ENCODE assay signal across 8 cellular contexts in genomic region chr15:64162869-64163661, GRCh38. TPM values are rescaled to one million over a fixed set of nuclear protein-coding genes. Genes with fewer than 3 reads are reported as not detected.
DNase-seq lines count a peak whose midpoint lies in the region; ATAC-seq and TF ChIP-seq lines count a peak whose summit lies in the region.

TSS of gene PPIB (minus strand) at chr15:64163022. CDS start at chr15:64162986, 36 bp downstream.

- DNase-seq in Calu3 (peak; percentile 99), HUDEP-2 (lab: John Stamatoyannopoulos, UW; ENCODE audit: unreplicated experiment in 76 of 76) (peak in 75 of 76 experiments; percentile 60 to 98 (median 95)), NOMO-1 treated with dmso at 0.1 percent for 144 hours (lab: John Stamatoyannopoulos, UW; ENCODE audit: unreplicated experiment) (peak; percentile 95)
- DNase-seq in activated CD8-positive, alpha-beta memory T cell treated with anti-CD3 and anti-CD28 coated beads, Interleukin-2, amount 10 ng/mL, durations not matched to agents 7 days and 5 days: peak; percentile 98
- DNase-seq in stimulated activated CD8-positive, alpha-beta memory T cell treated with anti-CD3 and anti-CD28 coated beads, Interleukin-15, amount 100 ng/mL, for 4 hours (ENCODE audit: low read depth in 2 of 2): peak; percentile 94 to 98

- H3K27ac ChIP-seq in mesodermal cell (ENCODE audit: low read depth, low read length, severe bottlenecking): peak within 1 kb of the TSS; percentile 91

- H3K36me3 ChIP-seq in endocrine pancreas (ENCODE audit: control insufficient read depth, insufficient read depth, low read length) (peaks cover 13% of the 10 kb centered on the region), mesodermal cell (ENCODE audit: control insufficient read depth, insufficient read depth, low read length) (peaks cover 40% of the 10 kb centered on the region)

- intact Hi-C loops in Calu3 (cut with micrococcal nuclease; ENCODE audit: unreplicated experiment): no loop called here

- no peaks in the 10 kb centered on the region for H3K4me1 ChIP-seq in endocrine pancreas (ENCODE audit: control insufficient read depth, insufficient read depth, low read length)
- H3K4me1 ChIP-seq in mesodermal cell (ENCODE audit: control insufficient read depth, insufficient read depth, low read length, poor library complexity, severe bottlenecking): peaks cover 20% of the 10 kb centered on the region

- peaks cover 56% of the 10 kb centered on the region for H3K36me3 Mint-ChIP-seq in Calu3 (ENCODE audit: insufficient read depth, unreplicated experiment)
- peaks cover 29% of the 10 kb centered on the region for H3K36me3 Mint-ChIP-seq in activated CD8-positive, alpha-beta memory T cell treated with anti-CD3 and anti-CD28 coated beads, Interleukin-2, amount 10 ng/mL, durations not matched to agents 7 days and 5 days

- peak within 1 kb of the TSS; percentile 91 for H3K4me3 Mint-ChIP-seq in Calu3 (ENCODE audit: low read depth, unreplicated experiment)
- peak within 1 kb of the TSS; percentile 81 for H3K4me3 Mint-ChIP-seq in activated CD8-positive, alpha-beta memory T cell treated with anti-CD3 and anti-CD28 coated beads, Interleukin-2, amount 10 ng/mL, durations not matched to agents 7 days and 5 days

- H3K4me1 Mint-ChIP-seq in Calu3 (ENCODE audit: low read depth, unreplicated experiment): peaks cover 36% of the 10 kb centered on the region
- peaks cover 51% of the 10 kb centered on the region for H3K4me1 Mint-ChIP-seq in activated CD8-positive, alpha-beta memory T cell treated with anti-CD3 and anti-CD28 coated beads, Interleukin-2, amount 10 ng/mL, durations not matched to agents 7 days and 5 days

- peak within 1 kb of the TSS; percentile 92 for H3K9ac ChIP-seq in endocrine pancreas (ENCODE audit: control insufficient read depth, insufficient read depth, low read length)

- WGBS in mesodermal cell (ENCODE audit: insufficient coverage in 2 of 2), 2 experiments: 2% methylated on average over 45 to 52 of the region's 69 CpGs

- CTCF ChIA-PET in Calu3 (lab: Charles Lee): interaction anchor here (0.5 to 1.6 kb wide), 10 partner anchors 10 to 565 kb away, joined by 3 to 10 read pairs (median 4); partner anchors contain the start of genes CIAO2A, CSNK1G1 and TRIP4
- CTCF ChIA-PET in activated CD8-positive, alpha-beta memory T cell treated with anti-CD3 and anti-CD28 coated beads, Interleukin-2, amount 10 ng/mL, durations not matched to agents 7 days and 5 days (lab: Charles Lee): interaction anchor here (0.6 to 4.0 kb wide), 8 partner anchors 10 to 673 kb away, joined by 3 to 29 read pairs (median 4); partner anchors contain the start of genes CIAO2A and TRIP4

- no peaks in the 10 kb centered on the region for H3K27me3 ChIP-seq in endocrine pancreas (ENCODE audit: control insufficient read depth, insufficient read depth, low read length)

- no peaks in the 10 kb centered on the region for H3K27me3 Mint-ChIP-seq in Calu3 (ENCODE audit: unreplicated experiment)
- H3K27me3 Mint-ChIP-seq in activated CD8-positive, alpha-beta memory T cell treated with anti-CD3 and anti-CD28 coated beads, Interleukin-2, amount 10 ng/mL, durations not matched to agents 7 days and 5 days: no peaks in the 10 kb centered on the region

- peak; percentile 89 for ATAC-seq in GM21381 (IDR thresholded peaks at IDR 0.05; ENCODE audit: unreplicated experiment)
- ATAC-seq in activated CD8-positive, alpha-beta memory T cell treated with anti-CD3 and anti-CD28 coated beads, Interleukin-2, amount 10 ng/mL, durations not matched to agents 7 days and 5 days: peak; percentile 95

- no peaks in the 10 kb centered on the region for H3K9me3 Mint-ChIP-seq in Calu3 (ENCODE audit: low read depth, unreplicated experiment)
- H3K9me3 Mint-ChIP-seq in activated CD8-positive, alpha-beta memory T cell treated with anti-CD3 and anti-CD28 coated beads, Interleukin-2, amount 10 ng/mL, durations not matched to agents 7 days and 5 days (ENCODE audit: low read depth): no peaks in the 10 kb centered on the region

- peak within 1 kb of the TSS; percentile 90 for H3K27ac Mint-ChIP-seq in Calu3 (ENCODE audit: unreplicated experiment)
- peak within 1 kb of the TSS; percentile 96 for H3K27ac Mint-ChIP-seq in activated CD8-positive, alpha-beta memory T cell treated with anti-CD3 and anti-CD28 coated beads, Interleukin-2, amount 10 ng/mL, durations not matched to agents 7 days and 5 days

- no TSS peak for BruUV-seq in Calu3 (replicated peaks; lab: Mats Ljungman, UMichigan)

- H3K9me3 ChIP-seq in endocrine pancreas (ENCODE audit: control insufficient read depth, low read length): no peaks in the 10 kb centered on the region
- no peaks in the 10 kb centered on the region for H3K9me3 ChIP-seq in mesodermal cell (ENCODE audit: control insufficient read depth, low read length)

- TF ChIP-seq CTCF in Calu3 (IDR thresholded peaks at IDR 0.05; ENCODE audit: unreplicated experiment): peak; percentile 32

- H3K4me3 ChIP-seq in endocrine pancreas (ENCODE audit: control insufficient read depth, insufficient read depth, low read length) (peak within 1 kb of the TSS; percentile 96), mesodermal cell (ENCODE audit: extremely low read depth, insufficient read depth, low read length, poor library complexity, severe bottlenecking) (peak within 1 kb of the TSS; percentile 80)

RNA-seq across cellular contexts. Expression of gene PPIB, which starts in this region (rescaled TPM):
- 682 and 690 TPM in 2 replicates for total RNA-seq in Calu3 (2022)
- total RNA-seq in activated CD8-positive, alpha-beta memory T cell treated with anti-CD3 and anti-CD28 coated beads, Interleukin-2, amount 10 ng/mL, durations not matched to agents 7 days and 5 days: 100 to 1,000 TPM; 308 to 386 TPM
- polyA plus RNA-seq in mesodermal cell (2013, experiment 1 of 2): 944 TPM
- 855 TPM for polyA plus RNA-seq in mesodermal cell (2013, experiment 2 of 2)

Comparison
In these comparisons a context has a peak if more than half of its experiments do, and no peak if none do; other contexts are left out.
1. Peak in every context shown above with its lines: DNase-seq, ATAC-seq, H3K4me3 ChIP-seq and H3K27ac ChIP-seq.